In the genomic region with DNA sequence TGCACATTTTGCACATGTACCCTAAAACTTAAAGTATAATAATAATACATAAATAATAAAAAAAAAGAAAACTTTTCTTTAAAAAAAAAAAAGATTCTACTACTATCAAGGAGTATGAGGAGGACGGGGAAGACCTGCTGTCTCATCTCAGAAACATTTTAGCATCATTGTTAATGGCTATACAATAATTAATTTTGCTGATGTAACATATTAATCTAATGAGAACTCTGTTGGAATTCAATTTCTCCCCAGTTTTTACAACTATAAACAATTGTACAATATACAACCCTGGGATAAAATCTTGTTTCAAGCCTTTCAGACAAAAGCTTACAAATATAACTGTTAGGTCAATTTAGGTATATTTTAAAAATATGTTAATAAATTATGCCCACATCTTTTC, we compare ENCODE assay signal across 8 cellular contexts.
"Had no signal": no experiment of that assay in that cellular context is flagged by ENCODE, and none has a peak within 500 bp of the region (broad histone marks: within the 10 kb centered on the region; RNA-seq: fewer than 3 reads in every experiment).

No MANE protein-coding gene starts in this region.

- DNase-seq: GDM1, GF-D8 had no signal

- ATAC-seq: GM12878 had no signal

- H3K4me3 ChIP-seq: GM12878 had no signal

- FAIRE-seq: G401.6, GM12878, GM12891, GM12892, GM18507, GM19239 had no signal
